In the genomic region with DNA sequence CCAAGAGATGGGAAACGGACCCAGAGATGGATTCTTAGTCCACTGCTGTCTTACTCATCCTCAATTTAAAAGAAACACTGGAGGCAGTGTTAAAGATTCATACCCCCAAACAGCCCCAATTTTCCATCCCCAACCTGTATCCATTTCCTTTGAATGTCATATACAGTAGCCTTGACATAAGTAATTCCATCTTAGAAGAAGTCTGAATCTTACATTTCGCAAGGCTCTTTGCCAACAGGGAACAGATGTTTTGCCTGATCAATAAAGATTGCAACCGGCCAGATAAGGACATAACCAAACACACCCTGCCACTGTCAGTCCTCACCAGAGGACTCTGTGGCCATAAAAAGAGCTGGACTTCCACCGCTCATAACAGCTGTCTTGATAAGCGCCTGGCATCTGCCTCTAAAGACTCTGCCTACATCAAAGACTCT, we compare ENCODE assay signal across 1 cellular context.
TF ChIP-seq lines count a peak whose summit lies in the region.

No MANE protein-coding gene starts in this region.

TF ChIP-seq in K562, 482 proteins besides CTCF, POLR2A, EP300 and RAD21 (continued from another document and continues in another):
- TF ChIP-seq, protein P1, sequence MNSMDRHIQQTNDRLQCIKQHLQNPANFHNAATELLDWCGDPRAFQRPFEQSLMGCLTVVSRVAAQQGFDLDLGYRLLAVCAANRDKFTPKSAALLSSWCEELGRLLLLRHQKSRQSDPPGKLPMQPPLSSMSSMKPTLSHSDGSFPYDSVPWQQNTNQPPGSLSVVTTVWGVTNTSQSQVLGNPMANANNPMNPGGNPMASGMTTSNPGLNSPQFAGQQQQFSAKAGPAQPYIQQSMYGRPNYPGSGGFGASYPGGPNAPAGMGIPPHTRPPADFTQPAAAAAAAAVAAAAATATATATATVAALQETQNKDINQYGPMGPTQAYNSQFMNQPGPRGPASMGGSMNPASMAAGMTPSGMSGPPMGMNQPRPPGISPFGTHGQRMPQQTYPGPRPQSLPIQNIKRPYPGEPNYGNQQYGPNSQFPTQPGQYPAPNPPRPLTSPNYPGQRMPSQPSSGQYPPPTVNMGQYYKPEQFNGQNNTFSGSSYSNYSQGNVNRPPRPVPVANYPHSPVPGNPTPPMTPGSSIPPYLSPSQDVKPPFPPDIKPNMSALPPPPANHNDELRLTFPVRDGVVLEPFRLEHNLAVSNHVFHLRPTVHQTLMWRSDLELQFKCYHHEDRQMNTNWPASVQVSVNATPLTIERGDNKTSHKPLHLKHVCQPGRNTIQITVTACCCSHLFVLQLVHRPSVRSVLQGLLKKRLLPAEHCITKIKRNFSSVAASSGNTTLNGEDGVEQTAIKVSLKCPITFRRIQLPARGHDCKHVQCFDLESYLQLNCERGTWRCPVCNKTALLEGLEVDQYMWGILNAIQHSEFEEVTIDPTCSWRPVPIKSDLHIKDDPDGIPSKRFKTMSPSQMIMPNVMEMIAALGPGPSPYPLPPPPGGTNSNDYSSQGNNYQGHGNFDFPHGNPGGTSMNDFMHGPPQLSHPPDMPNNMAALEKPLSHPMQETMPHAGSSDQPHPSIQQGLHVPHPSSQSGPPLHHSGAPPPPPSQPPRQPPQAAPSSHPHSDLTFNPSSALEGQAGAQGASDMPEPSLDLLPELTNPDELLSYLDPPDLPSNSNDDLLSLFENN (IDR thresholded peaks at IDR 0.05; ENCODE audit: low read depth in 2 of 2, low read length in 2 of 2) = no peak
- TF ChIP-seq CXXC5 (CRISPR knock-in tag; IDR thresholded peaks at IDR 0.05) = peak; percentile 82
- TF ChIP-seq ZNF584 (CRISPR knock-in tag; IDR thresholded peaks at IDR 0.05; ENCODE audit: low read depth) = peak; percentile 85
- TF ChIP-seq ETV6 (IDR thresholded peaks at IDR 0.05; ENCODE audit: borderline replicate concordance in 1 of 2, low read depth in 2 of 2, low read length in 1 of 2) = no peak
- no peak for TF ChIP-seq ETV6 (CRISPR knock-in tag; IDR thresholded peaks at IDR 0.05; ENCODE audit: borderline replicate concordance)
- TF ChIP-seq PTRF (tag; IDR thresholded peaks at IDR 0.05) = peak; percentile 94
- TF ChIP-seq PML (IDR thresholded peaks at IDR 0.05; ENCODE audit: low read length) = peak; percentile 53
- TF ChIP-seq TRIM24 (IDR thresholded peaks at IDR 0.05) = peak; percentile 84 to 88
- TF ChIP-seq CEBPB (tag; IDR thresholded peaks at IDR 0.05) = peak; percentile 59
- TF ChIP-seq, protein P2, sequence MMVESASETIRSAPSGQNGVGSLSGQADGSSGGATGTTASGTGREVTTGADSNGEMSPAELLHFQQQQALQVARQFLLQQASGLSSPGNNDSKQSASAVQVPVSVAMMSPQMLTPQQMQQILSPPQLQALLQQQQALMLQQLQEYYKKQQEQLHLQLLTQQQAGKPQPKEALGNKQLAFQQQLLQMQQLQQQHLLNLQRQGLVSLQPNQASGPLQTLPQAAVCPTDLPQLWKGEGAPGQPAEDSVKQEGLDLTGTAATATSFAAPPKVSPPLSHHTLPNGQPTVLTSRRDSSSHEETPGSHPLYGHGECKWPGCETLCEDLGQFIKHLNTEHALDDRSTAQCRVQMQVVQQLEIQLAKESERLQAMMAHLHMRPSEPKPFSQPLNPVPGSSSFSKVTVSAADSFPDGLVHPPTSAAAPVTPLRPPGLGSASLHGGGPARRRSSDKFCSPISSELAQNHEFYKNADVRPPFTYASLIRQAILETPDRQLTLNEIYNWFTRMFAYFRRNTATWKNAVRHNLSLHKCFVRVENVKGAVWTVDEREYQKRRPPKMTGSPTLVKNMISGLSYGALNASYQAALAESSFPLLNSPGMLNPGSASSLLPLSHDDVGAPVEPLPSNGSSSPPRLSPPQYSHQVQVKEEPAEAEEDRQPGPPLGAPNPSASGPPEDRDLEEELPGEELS (CRISPR knock-in tag; IDR thresholded peaks at IDR 0.05; ENCODE audit: borderline replicate concordance) = no peak
- TF ChIP-seq LCOR (CRISPR knock-in tag; IDR thresholded peaks at IDR 0.05) = no peak
- TF ChIP-seq, protein P3, sequence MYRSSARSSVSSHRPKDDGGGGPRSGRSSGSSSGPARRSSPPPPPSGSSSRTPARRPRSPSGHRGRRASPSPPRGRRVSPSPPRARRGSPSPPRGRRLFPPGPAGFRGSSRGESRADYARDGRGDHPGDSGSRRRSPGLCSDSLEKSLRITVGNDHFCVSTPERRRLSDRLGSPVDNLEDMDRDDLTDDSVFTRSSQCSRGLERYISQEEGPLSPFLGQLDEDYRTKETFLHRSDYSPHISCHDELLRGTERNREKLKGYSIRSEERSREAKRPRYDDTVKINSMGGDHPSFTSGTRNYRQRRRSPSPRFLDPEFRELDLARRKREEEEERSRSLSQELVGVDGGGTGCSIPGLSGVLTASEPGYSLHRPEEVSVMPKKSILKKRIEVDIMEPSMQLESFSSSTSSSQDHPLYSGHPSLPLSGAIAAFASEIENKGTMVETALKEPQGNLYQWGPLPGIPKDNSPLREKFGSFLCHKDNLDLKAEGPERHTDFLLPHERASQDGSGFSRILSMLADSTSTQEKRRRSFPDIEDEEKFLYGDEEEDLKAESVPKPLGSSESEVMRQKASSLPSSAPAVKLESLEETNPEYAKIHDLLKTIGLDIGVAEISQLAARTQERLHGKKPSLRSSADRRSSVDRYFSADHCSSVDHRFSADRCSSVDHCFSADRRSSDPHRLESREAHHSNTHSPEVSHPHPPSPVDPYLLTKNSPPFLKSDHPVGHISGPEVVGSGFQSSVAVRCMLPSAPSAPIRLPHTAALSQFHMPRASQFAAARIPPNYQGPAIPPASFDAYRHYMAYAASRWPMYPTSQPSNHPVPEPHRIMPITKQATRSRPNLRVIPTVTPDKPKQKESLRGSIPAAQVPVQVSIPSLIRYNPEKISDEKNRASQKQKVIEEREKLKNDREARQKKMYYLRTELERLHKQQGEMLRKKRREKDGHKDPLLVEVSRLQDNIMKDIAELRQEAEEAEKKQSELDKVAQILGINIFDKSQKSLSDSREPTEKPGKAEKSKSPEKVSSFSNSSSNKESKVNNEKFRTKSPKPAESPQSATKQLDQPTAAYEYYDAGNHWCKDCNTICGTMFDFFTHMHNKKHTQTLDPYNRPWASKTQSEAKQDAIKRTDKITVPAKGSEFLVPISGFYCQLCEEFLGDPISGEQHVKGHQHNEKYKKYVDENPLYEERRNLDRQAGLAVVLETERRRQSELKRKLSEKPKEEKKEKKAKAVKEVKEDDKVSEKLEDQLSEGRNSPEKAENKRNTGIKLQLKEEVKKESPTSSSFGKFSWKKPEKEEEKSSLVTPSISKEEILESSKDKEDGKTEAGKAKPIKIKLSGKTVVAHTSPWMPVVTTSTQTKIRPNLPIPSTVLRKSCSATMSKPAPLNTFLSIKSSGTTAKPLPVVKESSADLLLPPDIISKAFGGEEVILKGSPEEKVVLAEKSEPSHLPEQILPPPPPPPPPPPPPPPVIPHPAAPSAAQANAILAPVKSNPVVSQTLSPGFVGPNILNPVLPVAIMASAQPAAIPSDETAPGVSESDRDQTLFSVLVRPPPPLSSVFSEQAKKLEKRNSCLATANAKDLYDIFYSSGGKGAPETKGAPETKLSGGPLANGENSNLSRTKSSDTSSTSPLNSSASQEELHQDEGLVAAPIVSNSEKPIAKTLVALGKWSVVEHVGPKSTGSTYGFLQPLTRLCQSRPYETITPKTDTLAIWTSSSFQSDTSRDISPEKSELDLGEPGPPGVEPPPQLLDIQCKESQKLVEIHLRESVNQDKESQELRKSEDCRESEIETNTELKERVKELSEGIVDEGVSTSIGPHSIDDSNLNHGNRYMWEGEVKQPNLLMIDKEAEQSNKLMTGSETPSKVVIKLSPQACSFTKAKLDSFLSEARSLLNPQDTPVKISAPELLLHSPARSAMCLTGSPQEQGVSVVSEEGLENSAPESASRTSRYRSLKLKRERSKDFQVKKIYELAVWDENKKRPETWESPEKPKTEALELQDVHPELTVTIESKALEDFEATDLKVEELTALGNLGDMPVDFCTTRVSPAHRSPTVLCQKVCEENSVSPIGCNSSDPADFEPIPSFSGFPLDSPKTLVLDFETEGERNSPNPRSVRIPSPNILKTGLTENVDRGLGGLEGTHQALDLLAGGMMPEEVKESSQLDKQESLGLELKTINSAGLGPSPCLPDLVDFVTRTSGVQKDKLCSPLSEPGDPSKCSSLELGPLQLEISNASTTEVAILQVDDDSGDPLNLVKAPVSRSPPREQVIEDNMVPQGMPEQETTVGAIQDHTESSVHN (IDR thresholded peaks at IDR 0.05; ENCODE audit: borderline replicate concordance in 1 of 2, low read depth in 1 of 2) = no peak
- TF ChIP-seq, protein P4, sequence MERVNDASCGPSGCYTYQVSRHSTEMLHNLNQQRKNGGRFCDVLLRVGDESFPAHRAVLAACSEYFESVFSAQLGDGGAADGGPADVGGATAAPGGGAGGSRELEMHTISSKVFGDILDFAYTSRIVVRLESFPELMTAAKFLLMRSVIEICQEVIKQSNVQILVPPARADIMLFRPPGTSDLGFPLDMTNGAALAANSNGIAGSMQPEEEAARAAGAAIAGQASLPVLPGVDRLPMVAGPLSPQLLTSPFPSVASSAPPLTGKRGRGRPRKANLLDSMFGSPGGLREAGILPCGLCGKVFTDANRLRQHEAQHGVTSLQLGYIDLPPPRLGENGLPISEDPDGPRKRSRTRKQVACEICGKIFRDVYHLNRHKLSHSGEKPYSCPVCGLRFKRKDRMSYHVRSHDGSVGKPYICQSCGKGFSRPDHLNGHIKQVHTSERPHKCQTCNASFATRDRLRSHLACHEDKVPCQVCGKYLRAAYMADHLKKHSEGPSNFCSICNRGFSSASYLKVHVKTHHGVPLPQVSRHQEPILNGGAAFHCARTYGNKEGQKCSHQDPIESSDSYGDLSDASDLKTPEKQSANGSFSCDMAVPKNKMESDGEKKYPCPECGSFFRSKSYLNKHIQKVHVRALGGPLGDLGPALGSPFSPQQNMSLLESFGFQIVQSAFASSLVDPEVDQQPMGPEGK (CRISPR knock-in tag; IDR thresholded peaks at IDR 0.05; ENCODE audit: borderline replicate concordance) = 0 out of 2 replicates have a peak, but pooled peaks have one; percentile 80
- TF ChIP-seq TEAD4 (IDR thresholded peaks at IDR 0.05; ENCODE audit: low read length) = peak; percentile 87
- TF ChIP-seq TEAD4 (CRISPR knock-in tag; IDR thresholded peaks at IDR 0.05; ENCODE audit: borderline replicate concordance) = no peak
- peak; percentile 68; the same call in 1 of the 2 replicates for TF ChIP-seq STAT5B (CRISPR knock-in tag; IDR thresholded peaks at IDR 0.05)
- peak; percentile 93 for TF ChIP-seq SMAD4 (CRISPR knock-in tag; conservative IDR thresholded peaks at IDR 0.05)
- TF ChIP-seq, protein P5, sequence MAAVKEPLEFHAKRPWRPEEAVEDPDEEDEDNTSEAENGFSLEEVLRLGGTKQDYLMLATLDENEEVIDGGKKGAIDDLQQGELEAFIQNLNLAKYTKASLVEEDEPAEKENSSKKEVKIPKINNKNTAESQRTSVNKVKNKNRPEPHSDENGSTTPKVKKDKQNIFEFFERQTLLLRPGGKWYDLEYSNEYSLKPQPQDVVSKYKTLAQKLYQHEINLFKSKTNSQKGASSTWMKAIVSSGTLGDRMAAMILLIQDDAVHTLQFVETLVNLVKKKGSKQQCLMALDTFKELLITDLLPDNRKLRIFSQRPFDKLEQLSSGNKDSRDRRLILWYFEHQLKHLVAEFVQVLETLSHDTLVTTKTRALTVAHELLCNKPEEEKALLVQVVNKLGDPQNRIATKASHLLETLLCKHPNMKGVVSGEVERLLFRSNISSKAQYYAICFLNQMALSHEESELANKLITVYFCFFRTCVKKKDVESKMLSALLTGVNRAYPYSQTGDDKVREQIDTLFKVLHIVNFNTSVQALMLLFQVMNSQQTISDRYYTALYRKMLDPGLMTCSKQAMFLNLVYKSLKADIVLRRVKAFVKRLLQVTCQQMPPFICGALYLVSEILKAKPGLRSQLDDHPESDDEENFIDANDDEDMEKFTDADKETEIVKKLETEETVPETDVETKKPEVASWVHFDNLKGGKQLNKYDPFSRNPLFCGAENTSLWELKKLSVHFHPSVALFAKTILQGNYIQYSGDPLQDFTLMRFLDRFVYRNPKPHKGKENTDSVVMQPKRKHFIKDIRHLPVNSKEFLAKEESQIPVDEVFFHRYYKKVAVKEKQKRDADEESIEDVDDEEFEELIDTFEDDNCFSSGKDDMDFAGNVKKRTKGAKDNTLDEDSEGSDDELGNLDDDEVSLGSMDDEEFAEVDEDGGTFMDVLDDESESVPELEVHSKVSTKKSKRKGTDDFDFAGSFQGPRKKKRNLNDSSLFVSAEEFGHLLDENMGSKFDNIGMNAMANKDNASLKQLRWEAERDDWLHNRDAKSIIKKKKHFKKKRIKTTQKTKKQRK (IDR thresholded peaks at IDR 0.05; ENCODE audit: borderline replicate concordance, low read depth, low read length) = no peak
- peak; percentile 95 for TF ChIP-seq ZNF668 (CRISPR knock-in tag; IDR thresholded peaks at IDR 0.05)
- no peak for TF ChIP-seq NR3C1 (CRISPR knock-in tag; IDR thresholded peaks at IDR 0.05)
- no peak for TF ChIP-seq CREBBP (IDR thresholded peaks at IDR 0.05; ENCODE audit: low read depth, low read length)
- TF ChIP-seq PYGO2 (tag; IDR thresholded peaks at IDR 0.05) = peak; percentile 89
- no peak for TF ChIP-seq ELF1 (tag; IDR thresholded peaks at IDR 0.05)
- no peak for TF ChIP-seq NR1H2 (CRISPR knock-in tag; IDR thresholded peaks at IDR 0.05)
- peak; percentile 79 for TF ChIP-seq TCF3 (CRISPR knock-in tag; IDR thresholded peaks at IDR 0.05)
- TF ChIP-seq, protein P6, sequence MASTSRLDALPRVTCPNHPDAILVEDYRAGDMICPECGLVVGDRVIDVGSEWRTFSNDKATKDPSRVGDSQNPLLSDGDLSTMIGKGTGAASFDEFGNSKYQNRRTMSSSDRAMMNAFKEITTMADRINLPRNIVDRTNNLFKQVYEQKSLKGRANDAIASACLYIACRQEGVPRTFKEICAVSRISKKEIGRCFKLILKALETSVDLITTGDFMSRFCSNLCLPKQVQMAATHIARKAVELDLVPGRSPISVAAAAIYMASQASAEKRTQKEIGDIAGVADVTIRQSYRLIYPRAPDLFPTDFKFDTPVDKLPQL (IDR thresholded peaks at IDR 0.05; ENCODE audit: extremely low read depth, insufficient read length) = no peak
- TF ChIP-seq, protein P7, sequence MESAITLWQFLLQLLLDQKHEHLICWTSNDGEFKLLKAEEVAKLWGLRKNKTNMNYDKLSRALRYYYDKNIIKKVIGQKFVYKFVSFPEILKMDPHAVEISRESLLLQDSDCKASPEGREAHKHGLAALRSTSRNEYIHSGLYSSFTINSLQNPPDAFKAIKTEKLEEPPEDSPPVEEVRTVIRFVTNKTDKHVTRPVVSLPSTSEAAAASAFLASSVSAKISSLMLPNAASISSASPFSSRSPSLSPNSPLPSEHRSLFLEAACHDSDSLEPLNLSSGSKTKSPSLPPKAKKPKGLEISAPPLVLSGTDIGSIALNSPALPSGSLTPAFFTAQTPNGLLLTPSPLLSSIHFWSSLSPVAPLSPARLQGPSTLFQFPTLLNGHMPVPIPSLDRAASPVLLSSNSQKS (CRISPR knock-in tag; IDR thresholded peaks at IDR 0.05) = peak; percentile 88
- TF ChIP-seq ZC3H8 (IDR thresholded peaks at IDR 0.05) = no peak
